1 cellular context compared by ENCODE assay signal in genomic region chr12:57842342-57843294, GRCh38.
TF ChIP-seq lines count a peak whose summit lies in the region.

No MANE protein-coding gene starts in this region.

TF ChIP-seq in K562, 482 proteins besides CTCF, POLR2A, EP300 and RAD21 (continued from another document):
- TF ChIP-seq CUX1 (CRISPR knock-in tag; IDR thresholded peaks at IDR 0.05) (no peak), MYC (IDR thresholded peaks at IDR 0.05; ENCODE audit: low read depth, low read length) (no peak), MYC (CRISPR knock-in tag; IDR thresholded peaks at IDR 0.05; ENCODE audit: borderline replicate concordance, low read depth) (no peak), DEAF1 (CRISPR knock-in tag; IDR thresholded peaks at IDR 0.05) (no peak), STAT6 (CRISPR knock-in tag; IDR thresholded peaks at IDR 0.05) (no peak), HBP1 (CRISPR knock-in tag; IDR thresholded peaks at IDR 0.05) (no peak), EP400 (IDR thresholded peaks at IDR 0.05) (no peak), BHLHE40 (IDR thresholded peaks at IDR 0.05; ENCODE audit: low read length) (no peak), ZFP91 (CRISPR knock-in tag; IDR thresholded peaks at IDR 0.05) (no peak), ELK1 (CRISPR knock-in tag; IDR thresholded peaks at IDR 0.05) (no peak)
